ENCODE assay signal across 18 cellular contexts in the genomic region with DNA sequence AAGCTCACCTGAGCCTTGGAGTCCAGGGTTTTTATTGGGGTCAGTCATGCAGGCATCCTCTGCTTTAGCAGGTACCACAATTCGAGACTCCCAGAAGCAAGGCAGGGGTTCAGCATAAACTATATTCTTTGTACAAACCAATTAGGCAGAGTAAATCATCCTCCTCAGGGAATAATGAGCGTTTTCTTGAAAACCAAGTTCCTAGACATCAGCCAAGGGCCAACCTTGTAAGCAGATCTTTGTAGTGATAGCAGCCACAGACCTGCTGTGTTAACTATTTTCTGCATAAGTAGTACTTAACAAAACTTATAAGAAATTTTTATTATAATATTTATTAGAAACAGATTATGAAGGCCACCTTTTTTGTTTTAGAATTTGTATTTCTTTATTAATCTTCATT.
DNase-seq lines count a peak whose midpoint lies in the region; ATAC-seq and TF ChIP-seq lines count a peak whose summit lies in the region.
"Had no signal": no experiment of that assay in that cellular context is flagged by ENCODE, and none has a peak within 500 bp of the region (broad histone marks: within the 10 kb centered on the region; RNA-seq: fewer than 3 reads in every experiment).

No MANE protein-coding gene starts in this region.

- peak overlapping the region; percentile 15 for H3K27ac Mint-ChIP-seq in activated T-cell treated with anti-CD3 and anti-CD28 coated beads, Interleukin-2, amount 50 U/mL, for 24 hours
- H3K27ac Mint-ChIP-seq in osteocyte (ENCODE audit: unreplicated experiment) = peak overlapping the region; percentile 32
- H3K27ac Mint-ChIP-seq: HFFc6 had no signal

- peaks cover 40% of the 10 kb centered on the region for H3K4me1 Mint-ChIP-seq in activated T-cell treated with anti-CD3 and anti-CD28 coated beads, Interleukin-2, amount 50 U/mL, for 24 hours (ENCODE audit: low read depth)
- H3K4me1 Mint-ChIP-seq in osteocyte (ENCODE audit: unreplicated experiment) = peaks cover 17% of the 10 kb centered on the region

- no peak for ATAC-seq in HG02623 (IDR thresholded peaks at IDR 0.05; ENCODE audit: unreplicated experiment)
- ATAC-seq: A549 had no signal

- TF ChIP-seq CTCF in osteocyte (IDR thresholded peaks at IDR 0.05) = no peak

- no peak overlapping the region for H3K4me3 Mint-ChIP-seq in activated T-cell treated with anti-CD3 and anti-CD28 coated beads, Interleukin-2, amount 50 U/mL, for 24 hours
- H3K4me3 Mint-ChIP-seq in osteocyte (ENCODE audit: unreplicated experiment) = no peak overlapping the region
- H3K4me3 Mint-ChIP-seq: HFFc6 had no signal

- no peak for DNase-seq in activated T-cell treated with anti-CD3 and anti-CD28 coated beads, Interleukin-2, amount 50 U/mL, for 24 hours
- DNase-seq in activated T-cell treated with anti-CD3 and anti-CD28 coated beads for 4 hours = no peak
- DNase-seq in GF-D8 (lab: John Stamatoyannopoulos, UW) = peak; percentile 42
- peak; percentile 34 for DNase-seq in amniotic epithelial cell (ENCODE audit: low read depth)
- no peak for DNase-seq in osteocyte (ENCODE audit: extremely low spot score, unreplicated experiment)
- DNase-seq in NK-92 (lab: John Stamatoyannopoulos, UW; ENCODE audit: unreplicated experiment) = no peak
- DNase-seq: DMS79, H7, HFFc6, MG63, NCI-H1048, NCI-H1436, NCI-H1930, NCI-H345, NCI-H524 treated with DMSO at 0.1 percent for 48 hours, PC-9 had no signal

- H3K9me3 Mint-ChIP-seq in activated T-cell treated with anti-CD3 and anti-CD28 coated beads, Interleukin-2, amount 50 U/mL, for 24 hours = peaks cover 3% of the 10 kb centered on the region
- no peaks in the 10 kb centered on the region for H3K9me3 Mint-ChIP-seq in osteocyte (ENCODE audit: unreplicated experiment)
- H3K9me3 Mint-ChIP-seq: HFFc6 had no signal

- H3K27me3 Mint-ChIP-seq in activated T-cell treated with anti-CD3 and anti-CD28 coated beads, Interleukin-2, amount 50 U/mL, for 24 hours = no peaks in the 10 kb centered on the region
- H3K27me3 Mint-ChIP-seq in osteocyte (ENCODE audit: unreplicated experiment) = no peaks in the 10 kb centered on the region

- peaks cover 71% of the 10 kb centered on the region for H3K36me3 Mint-ChIP-seq in activated T-cell treated with anti-CD3 and anti-CD28 coated beads, Interleukin-2, amount 50 U/mL, for 24 hours (ENCODE audit: low read depth)
- H3K36me3 Mint-ChIP-seq in osteocyte (ENCODE audit: unreplicated experiment) = peaks cover 28% of the 10 kb centered on the region

Comparison
In these comparisons a context has a peak if more than half of its experiments do, and no peak if none do; other contexts are left out.
1. DNase-seq: peak in GF-D8 (single experiment) and amniotic epithelial cell (single experiment); none in activated T-cell treated with anti-CD3 and anti-CD28 coated beads, Interleukin-2, amount 50 U/mL, for 24 hours (single experiment), activated T-cell treated with anti-CD3 and anti-CD28 coated beads for 4 hours (single experiment), osteocyte (single experiment) and NK-92 (single experiment).